ENCODE assay signal across 14 cellular contexts in genomic region chr7:44057849-44058758, GRCh38. TPM values are rescaled to one million over a fixed set of nuclear protein-coding genes. Genes with fewer than 3 reads are reported as not detected.
DNase-seq lines count a peak whose midpoint lies in the region; ATAC-seq and TF ChIP-seq lines count a peak whose summit lies in the region.
"Had no signal": no experiment of that assay in that cellular context is flagged by ENCODE, and none has a peak within 500 bp of the region (broad histone marks: within the 10 kb centered on the region; RNA-seq: fewer than 3 reads in every experiment).

No MANE protein-coding gene starts in this region.

- ATAC-seq in GM19035 (IDR thresholded peaks at IDR 0.05; ENCODE audit: unreplicated experiment) (peak; percentile 19), GM19455 (IDR thresholded peaks at IDR 0.05; ENCODE audit: unreplicated experiment) (no peak), GM18868 (IDR thresholded peaks at IDR 0.05; ENCODE audit: unreplicated experiment) (no peak), HG03097 (IDR thresholded peaks at IDR 0.05; ENCODE audit: low FRiP score, unreplicated experiment) (no peak)
- no peak for ATAC-seq in activated naive CD8-positive, alpha-beta T cell treated with anti-CD3 and anti-CD28 coated beads, Interleukin-2, amount 50 U/mL, for 24 hours
- no peak for ATAC-seq in naive thymus-derived CD4-positive, alpha-beta T cell

- no peak overlapping the region for H3K4me3 ChIP-seq in naive thymus-derived CD4-positive, alpha-beta T cell (ENCODE audit: low read length)

- CTCF ChIA-PET in naive thymus-derived CD4-positive, alpha-beta T cell (lab: Charles Lee) = no interaction called here

- H3K4me1 Mint-ChIP-seq in CD14-positive monocyte = no peaks in the 10 kb centered on the region
- peaks cover 35% of the 10 kb centered on the region for H3K4me1 Mint-ChIP-seq in activated naive CD8-positive, alpha-beta T cell treated with anti-CD3 and anti-CD28 coated beads, Interleukin-2, amount 50 U/mL, for 24 hours
- peaks cover 4 to 24% (median 13%) of the 10 kb centered on the region in 7 donors for H3K4me1 Mint-ChIP-seq in naive thymus-derived CD4-positive, alpha-beta T cell

- peaks cover 0 to 4% (median 2%) of the 10 kb centered on the region in 3 donors for H3K27me3 Mint-ChIP-seq in CD14-positive monocyte (ENCODE audit: low read depth in 3 of 3)
- H3K27me3 Mint-ChIP-seq in activated naive CD8-positive, alpha-beta T cell treated with anti-CD3 and anti-CD28 coated beads, Interleukin-2, amount 50 U/mL, for 24 hours = no peaks in the 10 kb centered on the region
- no peaks in the 10 kb centered on the region for H3K27me3 Mint-ChIP-seq in naive thymus-derived CD4-positive, alpha-beta T cell

- peaks cover 0 to 5% of the 10 kb centered on the region in 2 donors for H3K4me1 ChIP-seq in naive thymus-derived CD4-positive, alpha-beta T cell (ENCODE audit: control insufficient read depth in 2 of 2, insufficient read depth in 2 of 2, low read length in 2 of 2)

- TF ChIP-seq CTCF in CD14-positive monocyte (IDR thresholded peaks at IDR 0.05) = no peak

- H3K9me3 ChIP-seq in naive thymus-derived CD4-positive, alpha-beta T cell (ENCODE audit: control insufficient read depth in 2 of 3, low read length in 3 of 3) = no peaks in the 10 kb centered on the region

- intact Hi-C loops in CD14-positive monocyte (cut with micrococcal nuclease) = no loop called here
- intact Hi-C loops in naive thymus-derived CD4-positive, alpha-beta T cell (cut with micrococcal nuclease) = no loop called here

- peaks cover 14 to 86% (median 28%) of the 10 kb centered on the region in 3 experiments for H3K36me3 ChIP-seq in naive thymus-derived CD4-positive, alpha-beta T cell (ENCODE audit: control insufficient read depth in 2 of 3, insufficient read depth in 3 of 3, low read length in 3 of 3)

- H3K36me3 Mint-ChIP-seq in CD14-positive monocyte = peaks cover 81 to 90% of the 10 kb centered on the region in 2 donors
- peaks cover 46% of the 10 kb centered on the region for H3K36me3 Mint-ChIP-seq in activated naive CD8-positive, alpha-beta T cell treated with anti-CD3 and anti-CD28 coated beads, Interleukin-2, amount 50 U/mL, for 24 hours (ENCODE audit: low read depth)
- H3K36me3 Mint-ChIP-seq in naive thymus-derived CD4-positive, alpha-beta T cell = peaks cover 7 to 47% (median 8%) of the 10 kb centered on the region in 5 donors

- peak overlapping the region in 4 of 7 donors; percentile 43 to 85 (median 58) for H3K27ac Mint-ChIP-seq in CD14-positive monocyte
- H3K27ac Mint-ChIP-seq in activated naive CD8-positive, alpha-beta T cell treated with anti-CD3 and anti-CD28 coated beads, Interleukin-2, amount 50 U/mL, for 24 hours = peak overlapping the region; percentile 76
- peak overlapping the region in 5 of 9 donors; percentile 28 to 62 (median 54) for H3K27ac Mint-ChIP-seq in naive thymus-derived CD4-positive, alpha-beta T cell

- no peaks in the 10 kb centered on the region for H3K9me3 Mint-ChIP-seq in CD14-positive monocyte
- H3K9me3 Mint-ChIP-seq in activated naive CD8-positive, alpha-beta T cell treated with anti-CD3 and anti-CD28 coated beads, Interleukin-2, amount 50 U/mL, for 24 hours = no peaks in the 10 kb centered on the region
- peaks cover 0 to 3% (median 0%) of the 10 kb centered on the region in 11 donors for H3K9me3 Mint-ChIP-seq in naive thymus-derived CD4-positive, alpha-beta T cell

- DNase-seq in CD14-positive monocyte (ENCODE audit: low spot score) (peak; percentile 37), NCI-H226 (no peak)
- no peak for DNase-seq in activated naive CD8-positive, alpha-beta T cell treated with anti-CD3 and anti-CD28 coated beads, Interleukin-2, amount 50 U/mL, for 24 hours
- DNase-seq in naive thymus-derived CD4-positive, alpha-beta T cell = no peak
- DNase-seq: activated CD4-positive, alpha-beta T cell treated with anti-CD3 and anti-CD28 coated beads for 48 hours; amniotic stem cell; effector memory CD4-positive, alpha-beta T cell; NCI-H1092; NCI-H524 treated with DMSO at 0.1 percent for 48 hours had no signal

- POLR2A ChIA-PET in naive thymus-derived CD4-positive, alpha-beta T cell (lab: Charles Lee) = interaction anchor here (3.5 to 8.3 kb wide), 2 partner anchors 9 to 13 kb away, joined by 24 to 54 read pairs; partner anchors contain the start of genes DBNL and PGAM2

- H3K4me3 Mint-ChIP-seq in CD14-positive monocyte = no peak overlapping the region
- no peak overlapping the region for H3K4me3 Mint-ChIP-seq in activated naive CD8-positive, alpha-beta T cell treated with anti-CD3 and anti-CD28 coated beads, Interleukin-2, amount 50 U/mL, for 24 hours
- H3K4me3 Mint-ChIP-seq in naive thymus-derived CD4-positive, alpha-beta T cell = peak overlapping the region in 1 of 10 donors; percentile 14

- no peaks in the 10 kb centered on the region for H3K27me3 ChIP-seq in naive thymus-derived CD4-positive, alpha-beta T cell (ENCODE audit: control insufficient read depth in 2 of 2, insufficient read depth in 2 of 2, low read length in 2 of 2)

- H3K27ac ChIP-seq in naive thymus-derived CD4-positive, alpha-beta T cell (ENCODE audit: low read depth, low read length) = peak overlapping the region; percentile 6

RNA-seq across cellular contexts. Expression of gene PGAM2, which starts 7.3 kb away (rescaled TPM):
- not detected for polyA plus RNA-seq in CD14-positive monocyte
- total RNA-seq in naive thymus-derived CD4-positive, alpha-beta T cell = 1 to 10 TPM in 4 of 5 experiments, under 1 TPM in 1; 0.73 to 3.1 (median 1.8) TPM
- polyA plus RNA-seq in naive thymus-derived CD4-positive, alpha-beta T cell = not detected
- total RNA-seq: SK-MEL-5 had no signal

RNA-seq across cellular contexts. Expression of gene DBNL, which starts 13.6 kb away (rescaled TPM):
- polyA plus RNA-seq in CD14-positive monocyte = 100 to 1,000 TPM; 304 to 321 TPM
- 100 to 1,000 TPM; 112 to 182 (median 164) TPM for total RNA-seq in naive thymus-derived CD4-positive, alpha-beta T cell
- polyA plus RNA-seq in naive thymus-derived CD4-positive, alpha-beta T cell = 100 to 1,000 TPM; 171 to 217 TPM

RNA-seq across cellular contexts. Expression of gene POLM, which starts 24.2 kb away (rescaled TPM):
- polyA plus RNA-seq in CD14-positive monocyte = 1 to 10 TPM; 4.8 TPM
- total RNA-seq in naive thymus-derived CD4-positive, alpha-beta T cell = 10 to 100 TPM; 33.9 to 77.1 (median 48.9) TPM
- polyA plus RNA-seq in naive thymus-derived CD4-positive, alpha-beta T cell = 10 to 100 TPM; 18.2 to 20.4 TPM

RNA-seq across cellular contexts. Expression of gene AEBP1, which starts 46.0 kb away (rescaled TPM):
- polyA plus RNA-seq in CD14-positive monocyte = not detected
- 10 to 100 TPM in 4 of 5 experiments, 1 to 10 TPM in 1; 7.7 to 33.1 (median 27.5) TPM for total RNA-seq in naive thymus-derived CD4-positive, alpha-beta T cell
- polyA plus RNA-seq in naive thymus-derived CD4-positive, alpha-beta T cell = 10 to 100 TPM in 1 of 2 donors, 1 to 10 TPM in 1; 3.0 to 13.5 TPM
- total RNA-seq: SK-MEL-5 had no signal
